In the genomic region with DNA sequence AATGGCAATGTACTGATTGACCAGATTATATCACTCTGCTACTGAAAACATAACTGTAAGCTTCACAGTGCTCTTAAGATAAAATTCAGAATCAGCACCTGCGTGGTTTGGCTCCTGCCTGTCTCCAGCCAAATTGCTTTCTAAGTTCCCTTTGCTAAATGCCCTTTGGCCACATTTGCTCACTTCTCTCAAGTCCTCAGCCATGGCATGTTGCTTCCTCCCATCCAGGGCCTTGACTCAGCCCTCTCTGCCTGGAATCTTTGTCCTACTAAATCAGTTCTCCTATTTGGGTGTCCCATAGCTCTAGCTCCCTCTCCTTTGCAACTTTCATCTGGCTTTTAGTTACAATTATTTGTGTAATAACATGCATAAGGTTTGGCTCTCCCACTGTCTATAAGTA, we compare ENCODE assay signal across 32 cellular contexts.
"Had no signal": no experiment of that assay in that cellular context is flagged by ENCODE, and none has a peak within 500 bp of the region (broad histone marks: within the 10 kb centered on the region; RNA-seq: fewer than 3 reads in every experiment).

No MANE protein-coding gene starts in this region.

- H3K36me3 ChIP-seq: adrenal gland, breast epithelium, esophagus muscularis mucosa, gastrocnemius medialis, WERI-Rb-1 had no signal

- H3K9me3 ChIP-seq: adrenal gland, body of pancreas, breast epithelium, esophagus muscularis mucosa, gastrocnemius medialis had no signal

- H3K27me3 ChIP-seq: adrenal gland, body of pancreas, breast epithelium, foreskin keratinocyte, gastrocnemius medialis had no signal

- H3K4me1 ChIP-seq: adrenal gland, breast epithelium, esophagus muscularis mucosa, gastrocnemius medialis had no signal

- ATAC-seq: activated CD4-positive, CD25-positive, alpha-beta regulatory T cell treated with anti-CD3 and anti-CD28 coated beads, Interleukin-2, amount 50 U/mL, for 24 hours; activated CD8-positive, alpha-beta T cell treated with anti-CD3 and anti-CD28 coated beads for 36 hours; activated naive CD8-positive, alpha-beta T cell treated with anti-CD3 and anti-CD28 coated beads, Interleukin-2, amount 50 U/mL, for 24 hours; activated T-cell treated with anti-CD3 and anti-CD28 coated beads, Interleukin-2, amount 50 U/mL, for 4 hours; body of pancreas; effector memory CD8-positive, alpha-beta T cell; gastrocnemius medialis; T-helper 17 cell had no signal

- H3K27ac ChIP-seq: adrenal gland, body of pancreas, breast epithelium, esophagus muscularis mucosa, foreskin keratinocyte, gastrocnemius medialis, WERI-Rb-1 had no signal

- FAIRE-seq: colon had no signal

- H3K4me3 ChIP-seq: adrenal gland, body of pancreas, breast epithelium, esophagus muscularis mucosa, gastrocnemius medialis had no signal

- DNase-seq: activated B cell treated with CpG ODN at 0.5 μM for 24 hours; activated CD4-positive, alpha-beta T cell treated with anti-CD3 and anti-CD28 coated beads for 48 hours; activated CD4-positive, alpha-beta T cell treated with anti-CD3 and anti-CD28 coated beads, Interleukin-2, amount 50 U/mL, for 1 hour; activated CD4-positive, alpha-beta T cell treated with anti-CD3 and anti-CD28 coated beads, Interleukin-2, amount 50 U/mL, for 48 hours; activated CD8-positive, alpha-beta memory T cell treated with anti-CD3 and anti-CD28 coated beads for 24 hours; activated CD8-positive, alpha-beta T cell treated with anti-CD3 and anti-CD28 coated beads for 36 hours; activated effector memory CD4-positive, alpha-beta T cell treated with Interleukin-2 at 50 U/mL for 16 hours; activated gamma-delta T cell treated with Interleukin-2 at 50 U/mL for 16 hours; activated naive CD4-positive, alpha-beta T cell treated with Interleukin-2 at 50 U/mL for 16 hours; activated naive CD8-positive, alpha-beta T cell treated with anti-CD3 and anti-CD28 coated beads for 36 hours; activated naive CD8-positive, alpha-beta T cell treated with anti-CD3 and anti-CD28 coated beads, Interleukin-2, amount 50 U/mL, for 24 hours; activated T-cell treated with anti-CD3 and anti-CD28 coated beads, Interleukin-2, amount 50 U/mL, for 4 hours; adrenal gland; amygdala; aorta; body of pancreas; cortex of kidney; dermis blood vessel endothelial cell; effector CD4-positive, alpha-beta T cell; effector memory CD8-positive, alpha-beta T cell; erythroblast; gastrocnemius medialis; glutamatergic neuron; T-helper 1 cell; T-helper 17 cell; T1000; WERI-Rb-1 had no signal
